8 cellular contexts compared by ENCODE assay signal in the genomic region with DNA sequence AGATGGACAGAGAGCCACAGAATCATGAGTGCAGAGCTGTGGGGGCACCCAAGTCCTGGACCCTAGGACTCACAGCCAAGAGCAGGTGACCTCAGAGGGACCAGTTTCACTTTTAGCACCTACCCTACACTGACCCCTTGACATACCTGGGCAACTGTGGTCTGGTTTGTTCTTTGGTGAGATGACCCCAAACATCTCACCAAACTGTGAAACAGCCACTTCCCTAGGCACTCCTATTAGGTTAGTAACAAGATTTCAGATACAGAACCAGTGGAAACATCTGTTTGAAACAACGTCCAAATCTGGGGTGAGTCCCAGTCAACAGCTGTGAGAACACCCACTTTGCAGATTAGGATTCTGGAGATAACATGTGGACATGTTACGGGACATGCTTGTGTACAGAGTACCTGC. TPM values are rescaled to one million over a fixed set of nuclear protein-coding genes. Genes with fewer than 3 reads are reported as not detected.
DNase-seq lines count a peak whose midpoint lies in the region; ATAC-seq and TF ChIP-seq lines count a peak whose summit lies in the region.

No MANE protein-coding gene starts in this region.

- H3K27ac Mint-ChIP-seq in activated naive CD4-positive, alpha-beta T cell treated with anti-CD3 and anti-CD28 coated beads for 36 hours: no peak overlapping the region
- peak overlapping the region; percentile 94 for H3K27ac Mint-ChIP-seq in type B pancreatic cell

- H3K4me3 Mint-ChIP-seq in activated naive CD4-positive, alpha-beta T cell treated with anti-CD3 and anti-CD28 coated beads for 36 hours: peak overlapping the region; percentile 78
- peak overlapping the region; percentile 88 for H3K4me3 Mint-ChIP-seq in type B pancreatic cell

- TF ChIP-seq CTCF in ascending aorta (IDR thresholded peaks at IDR 0.05): no peak
- no peak for TF ChIP-seq CTCF in type B pancreatic cell (conservative IDR thresholded peaks at IDR 0.05)

- no peaks in the 10 kb centered on the region for H3K9me3 ChIP-seq in ascending aorta

- no peaks in the 10 kb centered on the region for H3K9me3 Mint-ChIP-seq in activated naive CD4-positive, alpha-beta T cell treated with anti-CD3 and anti-CD28 coated beads for 36 hours
- no peaks in the 10 kb centered on the region for H3K9me3 Mint-ChIP-seq in type B pancreatic cell

- no peak for DNase-seq in activated naive CD4-positive, alpha-beta T cell treated with anti-CD3 and anti-CD28 coated beads for 36 hours
- DNase-seq in activated naive CD4-positive, alpha-beta T cell (lab: John Stamatoyannopoulos, UW): no peak
- no peak for DNase-seq in ascending aorta (ENCODE audit: low spot score in 2 of 2)
- peak; percentile 42 for DNase-seq in medulla oblongata (ENCODE audit: extremely low spot score)
- DNase-seq in type B pancreatic cell (ENCODE audit: extremely low spot score, unreplicated experiment): no peak
- DNase-seq in stimulated activated CD8-positive, alpha-beta memory T cell treated with anti-CD3 and anti-CD28 coated beads, Interleukin-4, amount 100 ng/mL, for 48 hours: no peak
- DNase-seq in NK-92 (lab: John Stamatoyannopoulos, UW; ENCODE audit: unreplicated experiment): no peak

- no peaks in the 10 kb centered on the region for H3K27me3 ChIP-seq in ascending aorta

- intact Hi-C loops in activated naive CD4-positive, alpha-beta T cell treated with anti-CD3 and anti-CD28 coated beads for 36 hours (cut with micrococcal nuclease): no loop called here
- intact Hi-C loops in ascending aorta (cut with DNase I): loop anchor here (2.0 to 5.0 kb wide), 6 partner anchors 74 to 370 kb away; no protein-coding TSS in a partner anchor

- CTCF ChIA-PET in activated naive CD4-positive, alpha-beta T cell treated with anti-CD3 and anti-CD28 coated beads for 36 hours (lab: Charles Lee): interaction anchor here (0.6 to 13.9 kb wide), 44 partner anchors 8 to 418 kb away, joined by 3 to 505 read pairs (median 6); no protein-coding TSS in a partner anchor

- H3K27ac ChIP-seq in ascending aorta: peak overlapping the region; percentile 98

- peaks cover 6 to 17% of the 10 kb centered on the region in 2 donors for H3K4me1 ChIP-seq in ascending aorta

- no peaks in the 10 kb centered on the region for H3K27me3 Mint-ChIP-seq in activated naive CD4-positive, alpha-beta T cell treated with anti-CD3 and anti-CD28 coated beads for 36 hours (ENCODE audit: low read depth)
- peaks cover 7% of the 10 kb centered on the region for H3K27me3 Mint-ChIP-seq in type B pancreatic cell

- ATAC-seq in GM18520 (IDR thresholded peaks at IDR 0.05; ENCODE audit: unreplicated experiment): no peak

- H3K4me3 ChIP-seq in ascending aorta: peak overlapping the region; percentile 81 to 89

- H3K4me1 Mint-ChIP-seq in activated naive CD4-positive, alpha-beta T cell treated with anti-CD3 and anti-CD28 coated beads for 36 hours (ENCODE audit: low read depth): peaks cover 24% of the 10 kb centered on the region
- peaks cover 34% of the 10 kb centered on the region for H3K4me1 Mint-ChIP-seq in type B pancreatic cell (ENCODE audit: unreplicated experiment)

- peaks cover 23% of the 10 kb centered on the region for H3K36me3 Mint-ChIP-seq in activated naive CD4-positive, alpha-beta T cell treated with anti-CD3 and anti-CD28 coated beads for 36 hours (ENCODE audit: low read depth)
- H3K36me3 Mint-ChIP-seq in type B pancreatic cell: peaks cover 18% of the 10 kb centered on the region

- peaks cover 19 to 33% of the 10 kb centered on the region in 2 donors for H3K36me3 ChIP-seq in ascending aorta

RNA-seq across cellular contexts. Expression of gene ZFP36L2, which starts 1.9 kb away (rescaled TPM):
- total RNA-seq in activated naive CD4-positive, alpha-beta T cell treated with anti-CD3 and anti-CD28 coated beads for 36 hours: 10 to 100 TPM; 37.3 to 38.4 TPM
- total RNA-seq in ascending aorta (148 TPM), type B pancreatic cell (ENCODE audit: low replicate concordance) (198 and 437 TPM in 2 replicates)
